ENCODE assay signal across 8 cellular contexts in genomic region chr11:86068138-86068861, GRCh38. TPM values are rescaled to one million over a fixed set of nuclear protein-coding genes. Genes with fewer than 3 reads are reported as not detected.
A peak's percentile ranks its signal among the peaks of the same experiment; 100 is the strongest.
DNase-seq lines count a peak whose midpoint lies in the region; FAIRE-seq and TF ChIP-seq lines count a peak whose summit lies in the region.

No MANE protein-coding gene starts in this region.

- H4K20me1 ChIP-seq in keratinocyte (ENCODE audit: control insufficient read depth, extremely low read depth, insufficient read depth, low read length) = peaks cover 16% of the 10 kb centered on the region

- H3K27ac ChIP-seq in breast epithelium (peak overlapping the region; percentile 97 to 99), keratinocyte (ENCODE audit: control insufficient read depth, insufficient read depth, low read length) (peak overlapping the region; percentile 99)

- H3K4me3 ChIP-seq in breast epithelium = peak overlapping the region; percentile 98 to 100 (median 99)
- peak overlapping the region; percentile 87 to 98 (median 89) for H3K4me3 ChIP-seq in keratinocyte (ENCODE audit: control insufficient read depth in 2 of 3, extremely low read depth in 1 of 3, insufficient read depth in 2 of 3, low read depth in 1 of 3, low read length in 3 of 3)

- H3K4me1 ChIP-seq in breast epithelium (no peaks in the 10 kb centered on the region), keratinocyte (ENCODE audit: control insufficient read depth, extremely low read depth, insufficient read depth, low read length) (peaks cover 33% of the 10 kb centered on the region)

- no peak overlapping the region for H2AFZ ChIP-seq in keratinocyte (ENCODE audit: control insufficient read depth, low read length)

- no peaks in the 10 kb centered on the region for H3K27me3 ChIP-seq in breast epithelium
- no peaks in the 10 kb centered on the region for H3K27me3 ChIP-seq in keratinocyte (ENCODE audit: control insufficient read depth, extremely low read depth, insufficient read depth, low read length)

- intact Hi-C loops in breast epithelium (cut with DNase I; ENCODE audit: low total_unique reads) = no loop called here

- TF ChIP-seq CTCF in GM20000 (IDR thresholded peaks at IDR 0.05; ENCODE audit: extremely low read depth, missing control alignments) (no peak), breast epithelium (IDR thresholded peaks at IDR 0.05) (no peak), keratinocyte (optimal IDR thresholded peaks at IDR 0.05 in 1 of 3, IDR thresholded peaks at IDR 0.05 in 1 of 3, conservative IDR thresholded peaks at IDR 0.05 in 1 of 3; ENCODE audit: extremely low read depth in 1 of 3, insufficient read depth in 2 of 3, low read length in 3 of 3) (no peak)

- H3K9me3 ChIP-seq in breast epithelium (no peaks in the 10 kb centered on the region), keratinocyte (ENCODE audit: control insufficient read depth, low read depth, low read length) (no peaks in the 10 kb centered on the region)

- H3K36me3 ChIP-seq in breast epithelium = no peaks in the 10 kb centered on the region
- no peaks in the 10 kb centered on the region for H3K36me3 ChIP-seq in keratinocyte (ENCODE audit: control insufficient read depth in 2 of 2, extremely low read depth in 1 of 2, insufficient read depth in 2 of 2, low read length in 2 of 2)

- DNase-seq in DMS53 (lab: John Stamatoyannopoulos, UW) (peak; percentile 79), GM20000 (ENCODE audit: low spot score) (peak; percentile 42), HT1080 (ENCODE audit: low read depth) (peak; percentile 42), T-helper 9 cell (peak; percentile 23), breast epithelium (ENCODE audit: low spot score in 2 of 2) (peak in 1 of 2 donors; percentile 51), keratinocyte (ENCODE audit: low read depth, low spot score) (no peak), middle frontal gyrus (ENCODE audit: extremely low spot score, low spot score) (no peak)
- DNase-seq in stimulated activated CD4-positive, alpha-beta T cell treated with anti-CD3 and anti-CD28 coated beads, Interleukin-15, amount 100 ng/mL, for 1 hour (ENCODE audit: low read depth in 1 of 2, low spot score in 1 of 2) = peak; percentile 5 to 27

- H3K9ac ChIP-seq in keratinocyte (ENCODE audit: control insufficient read depth, extremely low read depth, insufficient read depth, low read length) = peak overlapping the region; percentile 99

- peak overlapping the region; percentile 86 for H3K4me2 ChIP-seq in keratinocyte (ENCODE audit: control insufficient read depth, extremely low read depth, insufficient read depth, low read depth, low read length)

- dilution Hi-C loops in keratinocyte (cut with MboI; ENCODE audit: extremely low pct_ligation_motif_present, low sequenced_read_pairs) = no loop called here

- H3K79me2 ChIP-seq in keratinocyte (ENCODE audit: control insufficient read depth, insufficient read depth, low read length) = peaks cover 55% of the 10 kb centered on the region

- TF ChIP-seq POLR2A in breast epithelium (IDR thresholded peaks at IDR 0.05) = no peak

- no peak for FAIRE-seq in keratinocyte (lab: Jason Lieb, UNC)

- no peaks in the 10 kb centered on the region for H3K9me1 ChIP-seq in keratinocyte (ENCODE audit: control insufficient read depth, extremely low read depth, insufficient read depth, low read length)

RNA-seq across cellular contexts. Expression of gene PICALM, which starts 0.6 kb away (rescaled TPM):
- total RNA-seq in HT1080 (2014; rRNA removed; shearing (Covaris generic)) = 92.3 and 164 TPM in 2 replicates
- 157 and 200 TPM in 2 replicates for polyA plus RNA-seq in HT1080 (2015; cell fraction: cytosol; rRNA removed)
- polyA plus RNA-seq in HT1080 (2015; cell fraction: nucleus; rRNA removed) = 301 and 318 TPM in 2 replicates
- 100 to 1,000 TPM; 327 to 336 (median 328) TPM for total RNA-seq in breast epithelium
- 265 to 313 TPM (median 293 TPM) in 3 replicates for polyA plus RNA-seq in keratinocyte
- 265 TPM for polyA plus RNA-seq in keratinocyte (2011; ENCODE audit: low read depth)
- 168 and 340 TPM in 2 replicates for polyA plus RNA-seq in keratinocyte (2011; cell fraction: cytosol; rRNA removed)
- 353 and 393 TPM in 2 replicates for polyA plus RNA-seq in keratinocyte (2011; cell fraction: nucleus; rRNA removed)
- 125 and 152 TPM in 2 replicates for polyA plus RNA-seq in keratinocyte (2012; ENCODE audit: low replicate concordance)
- polyA minus RNA-seq in keratinocyte = 198 to 513 TPM (median 466 TPM) in 3 replicates
- 283 TPM for polyA minus RNA-seq in keratinocyte (2011; cell fraction: cytosol; rRNA and poly(A)+ RNA removed)
- 343 and 577 TPM in 2 replicates for polyA minus RNA-seq in keratinocyte (2011; cell fraction: nucleus; rRNA and poly(A)+ RNA removed)

Comparison
In these comparisons a context has a peak if more than half of its experiments do, and no peak if none do; other contexts are left out.
1. DNase-seq: peak in DMS53 (single experiment), GM20000 (single experiment), HT1080 (single experiment), T-helper 9 cell (single experiment) and stimulated activated CD4-positive, alpha-beta T cell treated with anti-CD3 and anti-CD28 coated beads, Interleukin-15, amount 100 ng/mL, for 1 hour (2 of 2); none in keratinocyte (single experiment) and middle frontal gyrus (single experiment).